In the genomic region with DNA sequence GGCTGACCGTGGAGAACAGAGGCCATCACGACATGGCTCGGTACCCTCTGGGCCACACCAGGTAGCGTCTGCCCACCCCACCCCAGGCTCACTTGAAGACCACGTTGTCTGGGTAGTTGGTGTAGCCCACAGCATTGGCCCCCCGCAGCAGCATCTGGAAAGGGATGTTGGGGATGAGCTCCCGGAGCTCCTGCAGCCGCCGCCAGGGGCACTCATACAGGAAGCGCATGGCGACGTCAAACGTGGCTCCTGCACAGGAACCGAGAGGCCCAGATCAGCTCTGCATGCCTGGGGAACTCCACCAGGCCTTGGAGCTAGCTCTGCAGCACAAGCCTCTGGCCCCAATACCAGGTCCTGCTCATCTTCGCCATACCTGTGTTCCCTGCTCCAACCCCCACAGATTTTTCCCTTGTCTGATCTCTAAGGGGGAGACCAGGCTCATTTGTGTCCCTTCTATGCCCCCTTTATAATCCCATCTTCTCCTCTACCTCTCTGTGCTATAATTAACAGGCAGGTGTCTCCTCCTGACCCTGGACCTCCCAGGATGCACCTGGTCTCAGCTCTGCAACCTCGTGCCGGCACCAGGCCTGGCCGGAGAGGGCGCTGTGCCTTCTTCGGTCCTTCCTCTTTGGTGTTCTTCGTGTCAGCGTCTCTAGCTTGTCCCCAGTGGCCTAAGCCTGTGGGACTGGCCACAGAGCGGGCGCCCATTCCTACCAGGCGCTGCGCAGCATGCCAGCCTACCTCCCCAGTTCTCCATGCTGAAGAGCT, we compare ENCODE assay signal across 10 cellular contexts. TPM values are rescaled to one million over a fixed set of nuclear protein-coding genes. Genes with fewer than 3 reads are reported as not detected.
A peak's percentile ranks its signal among the peaks of the same experiment; 100 is the strongest.
DNase-seq lines count a peak whose midpoint lies in the region; ATAC-seq, FAIRE-seq and TF ChIP-seq lines count a peak whose summit lies in the region.
"Had no signal": no experiment of that assay in that cellular context is flagged by ENCODE, and none has a peak within 500 bp of the region (broad histone marks: within the 10 kb centered on the region; RNA-seq: fewer than 3 reads in every experiment).

No MANE protein-coding gene starts in this region.

- H3K4me3 ChIP-seq in bronchial epithelial cell (ENCODE audit: low read depth, low read length), result no peak overlapping the region

- intact Hi-C loops in left ventricle myocardium superior (cut with micrococcal nuclease) (no loop called here), left cardiac atrium (cut with DNase I) (no loop called here)

- H3K27me3 Mint-ChIP-seq in stimulated activated naive CD8-positive, alpha-beta T cell treated with anti-CD3 and anti-CD28 coated beads, Interleukin-15, Interleukin-2, amounts not matched to agents 100 ng/mL and 50 ng/mL, for 24 hours, result no peaks in the 10 kb centered on the region

- no peak for ATAC-seq in left ventricle myocardium superior
- ATAC-seq in left cardiac atrium, result no peak
- no peak for ATAC-seq in HG03175 (IDR thresholded peaks at IDR 0.05; ENCODE audit: unreplicated experiment)
- no peak for ATAC-seq in HG02852 (IDR thresholded peaks at IDR 0.05; ENCODE audit: unreplicated experiment)
- ATAC-seq: activated T-cell treated with anti-CD3 and anti-CD28 coated beads, Interleukin-2, amount 50 U/mL, for 4 hours had no signal

- H3K36me3 Mint-ChIP-seq in stimulated activated naive CD8-positive, alpha-beta T cell treated with anti-CD3 and anti-CD28 coated beads, Interleukin-15, Interleukin-2, amounts not matched to agents 100 ng/mL and 50 ng/mL, for 24 hours (ENCODE audit: low read depth), result no peaks in the 10 kb centered on the region

- no peaks in the 10 kb centered on the region for H3K9me3 Mint-ChIP-seq in stimulated activated naive CD8-positive, alpha-beta T cell treated with anti-CD3 and anti-CD28 coated beads, Interleukin-15, Interleukin-2, amounts not matched to agents 100 ng/mL and 50 ng/mL, for 24 hours
- H3K9me3 Mint-ChIP-seq: activated T-cell treated with anti-CD3 and anti-CD28 coated beads, Interleukin-2, amount 50 U/mL, for 4 hours had no signal

- no peaks in the 10 kb centered on the region for H3K27me3 ChIP-seq in bronchial epithelial cell (ENCODE audit: control insufficient read depth, insufficient read depth, low read length)

- H3K36me3 ChIP-seq in bronchial epithelial cell (ENCODE audit: control insufficient read depth, insufficient read depth, low read length), result peaks cover 9% of the 10 kb centered on the region

- H3K4me1 Mint-ChIP-seq in stimulated activated naive CD8-positive, alpha-beta T cell treated with anti-CD3 and anti-CD28 coated beads, Interleukin-15, Interleukin-2, amounts not matched to agents 100 ng/mL and 50 ng/mL, for 24 hours (ENCODE audit: low read depth), result peaks cover 13% of the 10 kb centered on the region

- H3K27ac Mint-ChIP-seq in stimulated activated naive CD8-positive, alpha-beta T cell treated with anti-CD3 and anti-CD28 coated beads, Interleukin-15, Interleukin-2, amounts not matched to agents 100 ng/mL and 50 ng/mL, for 24 hours, result peak overlapping the region; percentile 63

- peak; percentile 25 for TF ChIP-seq CTCF in bronchial epithelial cell (IDR thresholded peaks at IDR 0.05; ENCODE audit: insufficient read depth, low read length, severe bottlenecking)

- H3K4me3 Mint-ChIP-seq in stimulated activated naive CD8-positive, alpha-beta T cell treated with anti-CD3 and anti-CD28 coated beads, Interleukin-15, Interleukin-2, amounts not matched to agents 100 ng/mL and 50 ng/mL, for 24 hours, result no peak overlapping the region
- H3K4me3 Mint-ChIP-seq: activated T-cell treated with anti-CD3 and anti-CD28 coated beads, Interleukin-2, amount 50 U/mL, for 4 hours had no signal

- FAIRE-seq in bronchial epithelial cell (lab: Jason Lieb, UNC), result no peak
- FAIRE-seq: RCC 7860 had no signal

- DNase-seq in left ventricle myocardium superior (peak; percentile 32), left cardiac atrium (no peak), NAMALWA (ENCODE audit: low spot score) (peak; percentile 76), bronchial epithelial cell (ENCODE audit: low read depth) (no peak), foreskin melanocyte (no peak)
- DNase-seq: activated T-cell treated with anti-CD3 and anti-CD28 coated beads, Interleukin-2, amount 50 U/mL, for 4 hours had no signal

RNA-seq across cellular contexts. Expression of gene LRFN4, which starts 5.0 kb away (rescaled TPM):
- total RNA-seq in left ventricle myocardium superior (17.2 TPM), left cardiac atrium (10 to 100 TPM; 14.3 to 15.5 TPM), bronchial epithelial cell (13.1 and 16.3 TPM in 2 replicates)

RNA-seq across cellular contexts. Expression of gene RCE1, which starts 8.6 kb away (rescaled TPM):
- total RNA-seq in left ventricle myocardium superior (6.5 TPM), left cardiac atrium (1 to 10 TPM; 7.7 to 8.9 TPM), bronchial epithelial cell (17.4 and 26.8 TPM in 2 replicates)

Comparison
In these comparisons a context has a peak if more than half of its experiments do, and no peak if none do; other contexts are left out.
1. DNase-seq: peak in left ventricle myocardium superior (single experiment) and NAMALWA (single experiment); none in left cardiac atrium (single experiment), bronchial epithelial cell (single experiment) and foreskin melanocyte (single experiment).